8 cellular contexts compared by ENCODE assay signal in the genomic region with DNA sequence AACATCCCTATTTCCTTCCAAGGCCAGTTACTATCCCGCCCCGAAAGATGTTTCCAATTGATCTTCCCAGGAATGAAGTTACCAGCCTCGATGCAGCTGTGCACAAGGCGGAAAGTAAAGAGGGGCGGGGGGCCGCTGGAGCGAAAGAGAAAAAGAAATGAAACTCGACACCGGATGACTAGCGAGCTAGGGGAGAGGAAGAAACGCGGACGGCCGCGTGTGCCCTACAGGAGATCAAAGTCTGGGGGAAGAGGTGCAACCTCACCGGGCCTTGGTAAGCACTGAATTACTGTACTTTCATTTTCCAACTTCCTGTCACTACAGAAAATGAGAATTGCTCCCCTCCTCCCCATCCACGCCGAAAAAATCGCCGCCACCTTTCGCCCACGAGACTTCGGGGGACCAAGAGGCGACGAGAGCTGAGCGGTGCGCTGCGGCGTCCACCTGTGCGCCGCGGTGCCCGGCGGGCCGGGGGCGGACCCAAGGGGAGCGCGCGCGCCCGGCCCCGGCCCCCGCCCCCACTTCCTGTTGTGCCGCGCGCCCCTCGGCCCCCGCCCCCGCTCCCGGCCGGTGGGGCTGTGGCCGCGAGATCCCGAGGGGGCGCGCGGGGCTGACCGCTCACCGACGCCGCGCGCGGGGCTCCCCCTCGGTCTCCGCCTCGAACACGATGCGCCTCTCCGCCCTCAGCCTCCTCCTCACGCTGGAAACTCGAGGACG. TPM values are rescaled to one million over a fixed set of nuclear protein-coding genes. Genes with fewer than 3 reads are reported as not detected.
A peak's percentile ranks its signal among the peaks of the same experiment; 100 is the strongest.
DNase-seq lines count a peak whose midpoint lies in the region; ATAC-seq lines count a peak whose summit lies in the region.

No MANE protein-coding gene starts in this region.

- peak overlapping the region; percentile 95 to 97 for H3K27ac Mint-ChIP-seq in effector memory CD8-positive, alpha-beta T cell

- no peak overlapping the region for H4K5ac ChIP-seq in mesendoderm (ENCODE audit: low read length)

- H3K9ac ChIP-seq in mesendoderm (ENCODE audit: low read length): peak overlapping the region; percentile 92

- no peaks in the 10 kb centered on the region for H3K27me3 ChIP-seq in mesendoderm (ENCODE audit: insufficient read depth, low read length, poor library complexity)

- no peak overlapping the region for H3K23ac ChIP-seq in mesendoderm (ENCODE audit: low read length)

- H3K36me3 Mint-ChIP-seq in effector memory CD8-positive, alpha-beta T cell (ENCODE audit: insufficient read depth): peaks cover 22% of the 10 kb centered on the region

- no peak overlapping the region for H2BK120ac ChIP-seq in mesendoderm (ENCODE audit: low read depth, low read length)

- peak overlapping the region; percentile 89 for H3K4me3 ChIP-seq in mesendoderm (ENCODE audit: low read length)

- no peaks in the 10 kb centered on the region for H3K27me3 Mint-ChIP-seq in effector memory CD8-positive, alpha-beta T cell

- peak overlapping the region; percentile 95 for H4K8ac ChIP-seq in mesendoderm (ENCODE audit: low read depth, low read length)

- no peak overlapping the region for H2BK15ac ChIP-seq in mesendoderm (replicated peaks; ENCODE audit: low read depth)

- no peaks in the 10 kb centered on the region for H3K36me3 ChIP-seq in mesendoderm (ENCODE audit: control insufficient read depth, insufficient read depth, low read length)

- H3K4me1 ChIP-seq in mesendoderm (ENCODE audit: control insufficient read depth, low read depth, low read length): no peaks in the 10 kb centered on the region

- H3K27ac ChIP-seq in mesendoderm (ENCODE audit: low read depth, low read length): peak overlapping the region; percentile 100

- H3K4ac ChIP-seq in mesendoderm (ENCODE audit: low read depth, low read length): peak overlapping the region; percentile 61

- peak overlapping the region; percentile 93 for H3K56ac ChIP-seq in mesendoderm (ENCODE audit: low read length)

- peak overlapping the region; percentile 99 for H3K18ac ChIP-seq in mesendoderm (ENCODE audit: low read length)

- H3K4me3 Mint-ChIP-seq in effector memory CD8-positive, alpha-beta T cell: peak overlapping the region; percentile 85 to 94

- peak overlapping the region; percentile 69 for H2BK5ac ChIP-seq in mesendoderm (ENCODE audit: low read length)

- ATAC-seq in GM21381 (IDR thresholded peaks at IDR 0.05; ENCODE audit: unreplicated experiment): peak; percentile 66
- peak; percentile 71 for ATAC-seq in effector memory CD8-positive, alpha-beta T cell (replicated peaks)

- H2AK5ac ChIP-seq in mesendoderm (ENCODE audit: low read length): no peak overlapping the region

- H3K79me1 ChIP-seq in mesendoderm (ENCODE audit: low read length): peaks cover 1% of the 10 kb centered on the region

- H3K9me3 Mint-ChIP-seq in effector memory CD8-positive, alpha-beta T cell: no peaks in the 10 kb centered on the region

- H3K79me2 ChIP-seq in mesendoderm (ENCODE audit: control insufficient read depth, insufficient read depth, low read length): peaks cover 33% of the 10 kb centered on the region

- no CpG with 5 or more reads among the region's 73 CpGs for WGBS in mesendoderm (ENCODE audit: extremely low coverage, insufficient coverage, low lambda C conversion rate)

- H3K4me2 ChIP-seq in mesendoderm (ENCODE audit: low read length): peak overlapping the region; percentile 81

- DNase-seq in COR-L47 (lab: John Stamatoyannopoulos, UW): peak; percentile 80
- peak; percentile 89 for DNase-seq in HT1080 (ENCODE audit: low read depth)
- DNase-seq in NK-92 treated with Interleukin-12 subunit alpha and Interleukin-12 subunit beta, amount 100 ng/mL, for 24 hours (lab: John Stamatoyannopoulos, UW): peak; percentile 65
- DNase-seq in activated CD8-positive, alpha-beta memory T cell treated with anti-CD3 and anti-CD28 coated beads for 4 hours (ENCODE audit: low read depth in 2 of 2): peak; percentile 61 to 66
- peak; percentile 75 to 78 (median 77) for DNase-seq in effector memory CD8-positive, alpha-beta T cell
- DNase-seq in mesendoderm: peak; percentile 90
- DNase-seq in stimulated activated CD8-positive, alpha-beta memory T cell treated with anti-CD3 and anti-CD28 coated beads, Interleukin-15, amount 100 ng/mL, for 24 hours (ENCODE audit: low read depth): peak; percentile 37

- H3K4me1 Mint-ChIP-seq in effector memory CD8-positive, alpha-beta T cell (ENCODE audit: low read depth in 2 of 2): peaks cover 24 to 41% of the 10 kb centered on the region in 2 donors

RNA-seq across cellular contexts. Expression of a gene that starts 0.6 kb away (rescaled TPM):
- total RNA-seq in HT1080 (2014; rRNA removed; shearing (Covaris generic)): 9.0 and 13.9 TPM in 2 replicates
- polyA plus RNA-seq in HT1080 (2015; cell fraction: cytosol; rRNA removed): 17.6 and 25.2 TPM in 2 replicates
- 29.1 and 33.4 TPM in 2 replicates for polyA plus RNA-seq in HT1080 (2015; cell fraction: nucleus; rRNA removed)
- 9.3 TPM for polyA plus RNA-seq in mesendoderm (2013, experiment 1 of 2)
- polyA plus RNA-seq in mesendoderm (2013, experiment 2 of 2): 9.0 TPM

RNA-seq across cellular contexts. Expression of a gene that starts 49.1 kb away (rescaled TPM):
- 10.7 and 13.2 TPM in 2 replicates for total RNA-seq in HT1080 (2014; rRNA removed; shearing (Covaris generic))
- 7.0 and 7.5 TPM in 2 replicates for polyA plus RNA-seq in HT1080 (2015; cell fraction: cytosol; rRNA removed)
- polyA plus RNA-seq in HT1080 (2015; cell fraction: nucleus; rRNA removed): 10.0 and 12.2 TPM in 2 replicates
- polyA plus RNA-seq in mesendoderm (2013, experiment 1 of 2): 6.1 TPM
- polyA plus RNA-seq in mesendoderm (2013, experiment 2 of 2): 6.4 TPM

Comparison
In these comparisons a context has a peak if more than half of its experiments do, and no peak if none do; other contexts are left out.
1. Peak in every context shown above with its lines: DNase-seq, ATAC-seq, H3K4me3 ChIP-seq and H3K27ac ChIP-seq.
2. DNase-seq: peak in every context shown above with its lines; median percentile 90 in mesendoderm; 89 in HT1080; 80 in COR-L47; 77 in effector memory CD8-positive, alpha-beta T cell; 65 in NK-92 treated with Interleukin-12 subunit alpha and Interleukin-12 subunit beta, amount 100 ng/mL, for 24 hours; 64 in activated CD8-positive, alpha-beta memory T cell treated with anti-CD3 and anti-CD28 coated beads for 4 hours; 37 in stimulated activated CD8-positive, alpha-beta memory T cell treated with anti-CD3 and anti-CD28 coated beads, Interleukin-15, amount 100 ng/mL, for 24 hours.